13 cellular contexts compared by ENCODE assay signal in genomic region chr14:86838363-86838762, GRCh38.
DNase-seq lines count a peak whose midpoint lies in the region; ATAC-seq and FAIRE-seq lines count a peak whose summit lies in the region.
"Had no signal": no experiment of that assay in that cellular context is flagged by ENCODE, and none has a peak within 500 bp of the region (broad histone marks: within the 10 kb centered on the region; RNA-seq: fewer than 3 reads in every experiment).

No MANE protein-coding gene starts in this region.

- H2AFZ ChIP-seq in mesenchymal stem cell (ENCODE audit: low read depth, low read length), result no peak overlapping the region

- ATAC-seq in GM18870 (IDR thresholded peaks at IDR 0.05; ENCODE audit: unreplicated experiment) (no peak), HG03196 (IDR thresholded peaks at IDR 0.05; ENCODE audit: unreplicated experiment) (no peak), GM19455 (IDR thresholded peaks at IDR 0.05; ENCODE audit: unreplicated experiment) (no peak)
- ATAC-seq: HCT116, left cardiac atrium had no signal

- H3K9me3 ChIP-seq in mesenchymal stem cell (ENCODE audit: control insufficient read depth, low read length), result peaks cover 3% of the 10 kb centered on the region

- no peak overlapping the region for H3K14ac ChIP-seq in mesenchymal stem cell (ENCODE audit: low read length in 2 of 2)

- no peak overlapping the region for H2BK120ac ChIP-seq in mesenchymal stem cell (ENCODE audit: low read depth, low read length)

- no peak overlapping the region for H3K27ac ChIP-seq in mesenchymal stem cell (ENCODE audit: low read length, poor library complexity, severe bottlenecking)
- H3K27ac ChIP-seq: RWPE1 had no signal

- no peaks in the 10 kb centered on the region for H3K36me3 ChIP-seq in mesenchymal stem cell (ENCODE audit: control insufficient read depth in 1 of 2, insufficient read depth in 2 of 2, low read depth in 1 of 2, low read length in 2 of 2)

- H3K9ac ChIP-seq in mesenchymal stem cell (ENCODE audit: low read length), result no peak overlapping the region

- H3K23ac ChIP-seq in mesenchymal stem cell (ENCODE audit: low read length in 2 of 2), result no peak overlapping the region

- no peak overlapping the region for H2BK12ac ChIP-seq in mesenchymal stem cell (ENCODE audit: low read length in 2 of 2)

- H3K4me3 ChIP-seq in mesenchymal stem cell (ENCODE audit: insufficient read depth in 1 of 2, low read depth in 1 of 2, low read length in 2 of 2), result no peak overlapping the region

- WGBS in mesenchymal stem cell, result no CpG with 5 or more reads among the region's 3 CpGs

- H2BK15ac ChIP-seq in mesenchymal stem cell (ENCODE audit: low read depth, poor library complexity, severe bottlenecking), result no peak overlapping the region

- H4K8ac ChIP-seq in mesenchymal stem cell (ENCODE audit: low read length), result no peak overlapping the region

- no peak for FAIRE-seq in RCC 7860 (lab: Jason Lieb, UNC)

- H3K4me2 ChIP-seq in mesenchymal stem cell (ENCODE audit: low read length, poor library complexity, severe bottlenecking), result no peak overlapping the region

- H3K4me1 ChIP-seq in mesenchymal stem cell (ENCODE audit: control insufficient read depth, insufficient read depth, low read depth, low read length), result no peaks in the 10 kb centered on the region

- no peak overlapping the region for H3K4ac ChIP-seq in mesenchymal stem cell (ENCODE audit: low read depth in 1 of 2, low read length in 2 of 2)

- DNase-seq in stimulated activated CD4-positive, alpha-beta T cell treated with anti-CD3 and anti-CD28 coated beads, Interleukin-15, amount 100 ng/mL, for 24 hours, result peak; percentile 3
- DNase-seq in stimulated activated CD4-positive, alpha-beta T cell treated with anti-CD3 and anti-CD28 coated beads, Interleukin-12 subunit alpha, Interleukin-12 subunit beta, amount 100 ng/mL, for 4 hours, result no peak
- DNase-seq in H4 (ENCODE audit: low spot score) (peak; percentile 50), RCC 7860 (ENCODE audit: low spot score) (peak; percentile 25), mesenchymal stem cell (peak; percentile 14)
- DNase-seq: activated effector memory CD4-positive, alpha-beta T cell treated with Interleukin-2 at 50 U/mL for 16 hours; left cardiac atrium; NCI-H1417 had no signal

- no peak overlapping the region for H4K91ac ChIP-seq in mesenchymal stem cell (ENCODE audit: low read length)

- H2BK5ac ChIP-seq in mesenchymal stem cell (ENCODE audit: low read depth, low read length, poor library complexity, severe bottlenecking), result no peak overlapping the region

- no peak overlapping the region for H3K18ac ChIP-seq in mesenchymal stem cell (ENCODE audit: low read depth in 1 of 2, low read length in 2 of 2)

- no peaks in the 10 kb centered on the region for H3K27me3 ChIP-seq in mesenchymal stem cell (ENCODE audit: control insufficient read depth in 1 of 2, insufficient read depth in 1 of 2, low read length in 2 of 2)

- H3K79me1 ChIP-seq in mesenchymal stem cell (replicated peaks; ENCODE audit: low read length, poor library complexity, severe bottlenecking), result no peaks in the 10 kb centered on the region

- H2AK5ac ChIP-seq in mesenchymal stem cell (ENCODE audit: low read length, severe bottlenecking), result no peak overlapping the region
